11 cellular contexts compared by ENCODE assay signal in the genomic region with DNA sequence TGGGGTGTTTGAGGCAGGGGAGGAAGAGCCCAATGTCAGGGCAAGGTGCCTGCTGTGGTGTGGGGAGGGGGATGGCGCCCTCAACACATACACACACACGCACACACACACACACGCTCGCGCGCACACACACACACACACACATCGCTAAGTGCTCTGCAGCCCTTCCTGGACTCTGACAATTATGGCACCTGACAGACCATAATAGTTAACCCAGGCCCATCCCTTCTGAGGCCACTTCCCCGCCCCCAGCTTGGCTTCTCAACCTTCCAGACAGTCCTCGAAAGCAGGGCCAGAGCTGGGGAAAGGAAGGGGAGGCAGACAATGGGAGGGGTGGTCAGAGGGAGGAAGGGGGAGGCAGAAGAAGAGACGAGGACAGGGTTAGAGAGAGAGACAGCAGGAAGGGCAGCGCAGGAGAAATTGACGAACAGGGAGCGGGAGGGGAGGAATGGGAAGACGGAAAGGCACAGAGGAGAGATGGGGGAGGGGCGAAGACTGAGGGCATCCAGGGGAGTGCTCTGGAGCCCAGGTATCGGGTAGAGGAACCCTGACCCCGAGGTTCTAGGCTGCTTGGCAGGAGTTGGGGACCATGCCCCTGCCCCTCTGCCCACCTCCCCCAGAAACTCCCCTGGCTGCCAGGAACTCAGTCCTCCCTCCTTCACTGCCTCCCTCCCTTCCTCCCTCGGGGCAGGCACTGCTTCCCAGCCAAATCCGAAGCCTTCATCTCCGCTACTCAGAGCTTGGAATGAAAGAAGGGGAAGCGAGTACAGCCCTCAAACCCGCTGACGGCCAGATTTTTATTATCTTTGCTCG. TPM values are rescaled to one million over a fixed set of nuclear protein-coding genes. Genes with fewer than 3 reads are reported as not detected.
A peak's percentile ranks its signal among the peaks of the same experiment; 100 is the strongest.
DNase-seq lines count a peak whose midpoint lies in the region; ATAC-seq and TF ChIP-seq lines count a peak whose summit lies in the region.
"Had no signal": no experiment of that assay in that cellular context is flagged by ENCODE, and none has a peak within 500 bp of the region (broad histone marks: within the 10 kb centered on the region; RNA-seq: fewer than 3 reads in every experiment).

No MANE protein-coding gene starts in this region.

- H3K9me2 ChIP-seq in neural cell (ENCODE audit: insufficient read depth, low read length): no peaks in the 10 kb centered on the region

- peak overlapping the region; percentile 91 for H3K27ac ChIP-seq in neural cell (ENCODE audit: low read length)
- H3K27ac ChIP-seq: esophagus squamous epithelium, lower lobe of right lung had no signal

- H3K9ac ChIP-seq in neural cell (ENCODE audit: low read length): peak overlapping the region; percentile 87

- TF ChIP-seq EP300 in neural cell (conservative IDR thresholded peaks at IDR 0.05; ENCODE audit: poor library complexity, severe bottlenecking): peak; percentile 56

- H3F3A ChIP-seq in neural cell (ENCODE audit: insufficient read depth, low read length, poor library complexity, severe bottlenecking): peaks cover 4% of the 10 kb centered on the region

- peak overlapping the region; percentile 73 for H3K4me3 ChIP-seq in neural cell (ENCODE audit: low read length)
- H3K4me3 ChIP-seq: adrenal gland, lower lobe of right lung had no signal

- H3K27me3 ChIP-seq in neural cell (ENCODE audit: insufficient read depth, low read depth, low read length): no peaks in the 10 kb centered on the region

- peak; percentile 19 for TF ChIP-seq RAD21 in neural cell (conservative IDR thresholded peaks at IDR 0.05)

- peaks cover 21% of the 10 kb centered on the region for H4K20me1 ChIP-seq in neural cell (ENCODE audit: insufficient read depth)

- H3K9me3 ChIP-seq in neural cell (ENCODE audit: low read length): no peaks in the 10 kb centered on the region
- H3K9me3 ChIP-seq: adrenal gland, esophagus squamous epithelium, lower lobe of right lung had no signal

- DNase-seq in G401 (ENCODE audit: low spot score) (peak; percentile 64), NCI-H1417 (lab: John Stamatoyannopoulos, UW) (peak; percentile 83 to 92 (median 84)), astrocyte of the hippocampus (ENCODE audit: low read depth, low spot score) (peak; percentile 27), GM19240 (ENCODE audit: insufficient read length, low spot score) (no peak), KG1 (lab: John Stamatoyannopoulos, UW) (no peak)
- no peak for DNase-seq in activated naive CD4-positive, alpha-beta T cell treated with Interleukin-2 at 50 U/mL for 16 hours
- DNase-seq: adrenal gland, esophagus squamous epithelium, lower lobe of right lung had no signal

- no peak for ATAC-seq in GM18858 (IDR thresholded peaks at IDR 0.05; ENCODE audit: unreplicated experiment)
- ATAC-seq: lower lobe of right lung had no signal

- H2AFZ ChIP-seq in neural cell (ENCODE audit: low read depth, low read length): no peak overlapping the region

- TF ChIP-seq CTCF in neural cell (IDR thresholded peaks at IDR 0.05; ENCODE audit: poor library complexity, severe bottlenecking): no peak

- H3K36me3 ChIP-seq in neural cell (ENCODE audit: insufficient read depth, low read length): no peaks in the 10 kb centered on the region
- H3K36me3 ChIP-seq: adrenal gland, esophagus squamous epithelium, lower lobe of right lung had no signal

- H3K4me2 ChIP-seq in neural cell (ENCODE audit: low read length): peak overlapping the region; percentile 100

- peaks cover 65% of the 10 kb centered on the region for H3K79me2 ChIP-seq in neural cell (replicated peaks; ENCODE audit: insufficient read depth, low read length)

- in situ Hi-C loops in G401 (cut with HindIII; ENCODE audit: low sequenced_read_pairs): no loop called here

TF ChIP-seq in neural cell, 6 proteins besides CTCF, POLR2A, EP300 and RAD21:
- TF ChIP-seq POLR2AphosphoS5 (IDR thresholded peaks at IDR 0.05): peak; percentile 66
- TF ChIP-seq TAF1 (IDR thresholded peaks at IDR 0.05; ENCODE audit: low read depth): no peak
- no peak for TF ChIP-seq EZH2 (IDR thresholded peaks at IDR 0.05; ENCODE audit: borderline replicate concordance, insufficient read depth, low read length, poor library complexity, severe bottlenecking)
- TF ChIP-seq MXI1 (conservative IDR thresholded peaks at IDR 0.05; ENCODE audit: poor library complexity, severe bottlenecking): peak; percentile 23
- TF ChIP-seq, protein P1, sequence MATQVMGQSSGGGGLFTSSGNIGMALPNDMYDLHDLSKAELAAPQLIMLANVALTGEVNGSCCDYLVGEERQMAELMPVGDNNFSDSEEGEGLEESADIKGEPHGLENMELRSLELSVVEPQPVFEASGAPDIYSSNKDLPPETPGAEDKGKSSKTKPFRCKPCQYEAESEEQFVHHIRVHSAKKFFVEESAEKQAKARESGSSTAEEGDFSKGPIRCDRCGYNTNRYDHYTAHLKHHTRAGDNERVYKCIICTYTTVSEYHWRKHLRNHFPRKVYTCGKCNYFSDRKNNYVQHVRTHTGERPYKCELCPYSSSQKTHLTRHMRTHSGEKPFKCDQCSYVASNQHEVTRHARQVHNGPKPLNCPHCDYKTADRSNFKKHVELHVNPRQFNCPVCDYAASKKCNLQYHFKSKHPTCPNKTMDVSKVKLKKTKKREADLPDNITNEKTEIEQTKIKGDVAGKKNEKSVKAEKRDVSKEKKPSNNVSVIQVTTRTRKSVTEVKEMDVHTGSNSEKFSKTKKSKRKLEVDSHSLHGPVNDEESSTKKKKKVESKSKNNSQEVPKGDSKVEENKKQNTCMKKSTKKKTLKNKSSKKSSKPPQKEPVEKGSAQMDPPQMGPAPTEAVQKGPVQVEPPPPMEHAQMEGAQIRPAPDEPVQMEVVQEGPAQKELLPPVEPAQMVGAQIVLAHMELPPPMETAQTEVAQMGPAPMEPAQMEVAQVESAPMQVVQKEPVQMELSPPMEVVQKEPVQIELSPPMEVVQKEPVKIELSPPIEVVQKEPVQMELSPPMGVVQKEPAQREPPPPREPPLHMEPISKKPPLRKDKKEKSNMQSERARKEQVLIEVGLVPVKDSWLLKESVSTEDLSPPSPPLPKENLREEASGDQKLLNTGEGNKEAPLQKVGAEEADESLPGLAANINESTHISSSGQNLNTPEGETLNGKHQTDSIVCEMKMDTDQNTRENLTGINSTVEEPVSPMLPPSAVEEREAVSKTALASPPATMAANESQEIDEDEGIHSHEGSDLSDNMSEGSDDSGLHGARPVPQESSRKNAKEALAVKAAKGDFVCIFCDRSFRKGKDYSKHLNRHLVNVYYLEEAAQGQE (IDR thresholded peaks at IDR 0.05; ENCODE audit: borderline replicate concordance): peak; percentile 51
- TF ChIP-seq SMC3 (conservative IDR thresholded peaks at IDR 0.05; ENCODE audit: poor library complexity): peak; percentile 20

RNA-seq across cellular contexts. Expression of a gene that starts 4.0 kb away (rescaled TPM):
- total RNA-seq in G401 (2014; rRNA removed; shearing (Covaris generic)): 8.9 and 12.4 TPM in 2 replicates
- 18.0 and 22.8 TPM in 2 replicates for polyA plus RNA-seq in neural cell
- 52.8 and 59.2 TPM in 2 replicates for polyA minus RNA-seq in neural cell

Comparison
In these comparisons a context has a peak if more than half of its experiments do, and no peak if none do; other contexts are left out.
1. DNase-seq: peak in G401 (single experiment), NCI-H1417 (3 of 3) and astrocyte of the hippocampus (single experiment); none in GM19240 (single experiment), activated naive CD4-positive, alpha-beta T cell treated with Interleukin-2 at 50 U/mL for 16 hours (single experiment) and KG1 (single experiment).